Comparison of ENCODE assay signal across 12 cellular contexts in genomic region chr2:23410596-23410995, GRCh38.
"Had no signal": no experiment of that assay in that cellular context is flagged by ENCODE, and none has a peak within 500 bp of the region (broad histone marks: within the 10 kb centered on the region; RNA-seq: fewer than 3 reads in every experiment).

No MANE protein-coding gene starts in this region.

- DNase-seq: activated CD4-positive, alpha-beta T cell treated with anti-CD3 and anti-CD28 coated beads, Interleukin-2, amount 50 U/mL, for 1 hour; activated CD8-positive, alpha-beta memory T cell treated with anti-CD3 and anti-CD28 coated beads for 24 hours; activated naive CD8-positive, alpha-beta T cell treated with anti-CD3 and anti-CD28 coated beads for 36 hours; anterior cingulate cortex; dorsolateral prefrontal cortex; occipital lobe; stimulated activated CD4-positive, alpha-beta T cell treated with anti-CD3 and anti-CD28 coated beads, Interleukin-4, amount 100 ng/mL, for 4 hours; stimulated activated CD8-positive, alpha-beta memory T cell treated with anti-CD3 and anti-CD28 coated beads, Interleukin-4, amount 100 ng/mL, for 48 hours; stimulated activated naive CD4-positive, alpha-beta T cell treated with Interleukin-2 at 50 U/mL for 16 hours; substantia nigra had no signal

- H3K4me3 ChIP-seq: dorsolateral prefrontal cortex had no signal

- ATAC-seq: activated CD4-positive, CD25-positive, alpha-beta regulatory T cell treated with anti-CD3 and anti-CD28 coated beads, Interleukin-2, amount 50 U/mL, for 24 hours; esophagus mucosa had no signal

- H3K27me3 ChIP-seq: dorsolateral prefrontal cortex had no signal
